ENCODE assay signal across 21 cellular contexts in genomic region chr10:90944759-90945158, GRCh38. TPM values are rescaled to one million over a fixed set of nuclear protein-coding genes. Genes with fewer than 3 reads are reported as not detected.
DNase-seq lines count a peak whose midpoint lies in the region; FAIRE-seq and TF ChIP-seq lines count a peak whose summit lies in the region.
"Had no signal": no experiment of that assay in that cellular context is flagged by ENCODE, and none has a peak within 500 bp of the region (broad histone marks: within the 10 kb centered on the region; RNA-seq: fewer than 3 reads in every experiment).

No MANE protein-coding gene starts in this region.

- H3K9me3 ChIP-seq in KOPT-K1 (ENCODE audit: insufficient read depth, low read length, poor library complexity, severe bottlenecking), result peaks cover 1% of the 10 kb centered on the region

- DNase-seq in NCI-H526 treated with DMSO at 0.1 percent for 48 hours (lab: John Stamatoyannopoulos, UW) (peak; percentile 52), NCI-H526 (lab: John Stamatoyannopoulos, UW) (no peak), GM12892 (ENCODE audit: insufficient read length) (no peak), H4 (ENCODE audit: low spot score) (no peak), HCEC 1CT (no peak), SIG-M5 (lab: John Stamatoyannopoulos, UW) (no peak)
- DNase-seq: C1 segment of cervical spinal cord; Calu3; CD4-positive, alpha-beta memory T cell; COR-L47; DMS53; DMS79 treated with DMSO at 0.1 percent for 48 hours; H9; HFFc6 had no signal

- peak; percentile 53 for FAIRE-seq in GM12892 (lab: Jason Lieb, UNC)
- FAIRE-seq: G401.6, GM19239, H1 had no signal

- peaks cover under 1% of the 10 kb centered on the region; the same call in 1 of the 2 replicates for H3K36me3 ChIP-seq in KOPT-K1 (ENCODE audit: insufficient read depth, low read length)

- no peak for TF ChIP-seq POLR2A in GM12892 (IDR thresholded peaks at IDR 0.05; ENCODE audit: low read depth, low read length)

- peak overlapping the region; percentile 100 for H3K27ac ChIP-seq in KOPT-K1 (ENCODE audit: low read depth, low read length, poor library complexity, severe bottlenecking)
- H3K27ac ChIP-seq: 22Rv1, GM23248 had no signal

RNA-seq across cellular contexts. Expression of gene ANKRD1, which starts 23.9 kb away (rescaled TPM):
- not detected for polyA plus RNA-seq in GM12892 (2012; ENCODE audit: missing spikeins)
- total RNA-seq in H4 (2014; rRNA removed; shearing (Covaris generic)), result 5.8 and 6.0 TPM in 2 replicates
- total RNA-seq: A673; CD4-positive, alpha-beta memory T cell; H1 had no signal
- polyA plus RNA-seq: CD4-positive, alpha-beta memory T cell had no signal
